In genomic region chr13:110813646-110814624, GRCh38 we compare ENCODE assay signal across 21 cellular contexts.
A peak's percentile ranks its signal among the peaks of the same experiment; 100 is the strongest.
DNase-seq lines count a peak whose midpoint lies in the region; ATAC-seq and TF ChIP-seq lines count a peak whose summit lies in the region.
"Had no signal": no experiment of that assay in that cellular context is flagged by ENCODE, and none has a peak within 500 bp of the region (broad histone marks: within the 10 kb centered on the region; RNA-seq: fewer than 3 reads in every experiment).

No MANE protein-coding gene starts in this region.

- H2BK15ac ChIP-seq in neuronal stem cell (ENCODE audit: low read length): no peak overlapping the region

- POLR2A ChIA-PET in WTC11 (lab: Charles Lee): no interaction called here

- no peaks in the 10 kb centered on the region for H3K79me1 ChIP-seq in neuronal stem cell (ENCODE audit: low read depth, low read length)

- no peak overlapping the region for H2BK12ac ChIP-seq in neuronal stem cell (ENCODE audit: low read length)

- no peak overlapping the region for H3K4me3 Mint-ChIP-seq in WTC11

- H2AFZ ChIP-seq in DND-41 (ENCODE audit: low read depth, low read length): no peak overlapping the region
- H2AFZ ChIP-seq in neuronal stem cell (ENCODE audit: low read length): no peak overlapping the region

- no peak overlapping the region for H2BK5ac ChIP-seq in neuronal stem cell (ENCODE audit: low read length)

- H3K27ac Mint-ChIP-seq in WTC11: no peak overlapping the region

- H3K9ac ChIP-seq in DND-41 (ENCODE audit: low read depth, low read length) (no peak overlapping the region), neuronal stem cell (ENCODE audit: low read depth, low read length, poor library complexity) (no peak overlapping the region)
- H3K9ac ChIP-seq: BLaER1 had no signal

- no peaks in the 10 kb centered on the region for H3K36me3 ChIP-seq in DND-41 (ENCODE audit: insufficient read depth, low read length)
- H3K36me3 ChIP-seq in brain microvascular endothelial cell (replicated peaks): no peaks in the 10 kb centered on the region
- no peaks in the 10 kb centered on the region for H3K36me3 ChIP-seq in neuronal stem cell (replicated peaks in 1 of 2; ENCODE audit: control insufficient read depth in 2 of 2, insufficient read depth in 2 of 2, low read length in 2 of 2)
- H3K36me3 ChIP-seq: BLaER1, ovary, thyroid gland had no signal

- H3K23ac ChIP-seq in neuronal stem cell (ENCODE audit: low read depth, low read length, poor library complexity): peak overlapping the region; percentile 89

- no peaks in the 10 kb centered on the region for H3K79me2 ChIP-seq in DND-41 (ENCODE audit: insufficient read depth, low read length)

- no CpG with 5 or more reads among the region's 39 CpGs for WGBS in neuronal stem cell (ENCODE audit: extremely low coverage in 2 of 2, insufficient read length in 2 of 2, insufficient replicate concordance in 1 of 2), 2 donors

- DNase-seq in DND-41 (no peak), HT-29 (ENCODE audit: low spot score) (peak; percentile 39), brain microvascular endothelial cell (no peak), neuronal stem cell (ENCODE audit: low spot score) (no peak), superior temporal gyrus (ENCODE audit: extremely low spot score) (no peak), T1000 (lab: John Stamatoyannopoulos, UW) (no peak), WTC11 (ENCODE audit: low spot score) (no peak)
- no peak for DNase-seq in activated naive CD4-positive, alpha-beta T cell treated with anti-CD3 and anti-CD28 coated beads, Interleukin-2, amount 50 U/mL, for 16 hours
- DNase-seq: activated CD4-positive, alpha-beta T cell treated with anti-CD3 and anti-CD28 coated beads, Interleukin-2, amount 50 U/mL, for 1 hour; activated T-cell treated with anti-CD3 and anti-CD28 coated beads, Interleukin-2, amount 50 U/mL, for 48 hours; caudate nucleus; DMS79 treated with DMSO at 0.1 percent for 48 hours; foreskin melanocyte; KBM-7; left colon; NCI-H1417; ovary; small intestine; stimulated activated CD4-positive, alpha-beta T cell treated with anti-CD3 and anti-CD28 coated beads, Interleukin-4, amount 100 ng/mL, for 4 hours; thyroid gland had no signal

- TF ChIP-seq CTCF in DND-41 (IDR thresholded peaks at IDR 0.05; ENCODE audit: borderline replicate concordance, extremely low read depth, low read length, poor library complexity, severe bottlenecking) (peak; percentile 33), brain microvascular endothelial cell (IDR thresholded peaks at IDR 0.05; ENCODE audit: low read depth, low read length, missing control alignments) (peak; percentile 24), WTC11 (IDR thresholded peaks at IDR 0.05) (no peak)

- H3K4me2 ChIP-seq in DND-41 (ENCODE audit: insufficient read depth, low read length) (no peak overlapping the region), neuronal stem cell (ENCODE audit: insufficient read depth, low read length, poor library complexity, severe bottlenecking) (no peak overlapping the region)
- H3K4me2 ChIP-seq: BLaER1 had no signal

- no peaks in the 10 kb centered on the region for H3K36me3 Mint-ChIP-seq in WTC11

- ATAC-seq in DND-41 (ENCODE audit: insufficient read depth, low read depth) (no peak), WTC11 (no peak)
- ATAC-seq: left colon had no signal

- H3K27me3 ChIP-seq in DND-41 (ENCODE audit: insufficient read depth, low read length, poor library complexity) (peaks cover 10% of the 10 kb centered on the region), brain microvascular endothelial cell (replicated peaks) (no peaks in the 10 kb centered on the region), neuronal stem cell (ENCODE audit: control insufficient read depth in 3 of 3, insufficient read depth in 3 of 3, low read depth in 1 of 3, low read length in 3 of 3) (peaks cover 0 to 22% (median 13%) of the 10 kb centered on the region in 3 experiments)
- H3K27me3 ChIP-seq: BLaER1, ovary, thyroid gland had no signal

- H3K4me1 ChIP-seq in DND-41 (ENCODE audit: insufficient read depth, low read length): no peaks in the 10 kb centered on the region
- peaks cover 0 to 2% of the 10 kb centered on the region in 2 donors for H3K4me1 ChIP-seq in neuronal stem cell (ENCODE audit: control insufficient read depth in 2 of 2, insufficient read depth in 1 of 2, low read depth in 1 of 2, low read length in 2 of 2)

- H2BK120ac ChIP-seq in neuronal stem cell (ENCODE audit: low read depth, low read length): no peak overlapping the region

- no peak overlapping the region for H3K27ac ChIP-seq in DND-41 (ENCODE audit: low read length)
- no peak overlapping the region for H3K27ac ChIP-seq in brain microvascular endothelial cell
- no peak overlapping the region for H3K27ac ChIP-seq in neuronal stem cell (replicated peaks; ENCODE audit: low read length)
- H3K27ac ChIP-seq: BLaER1, ovary, thyroid gland had no signal

- H3K4ac ChIP-seq in neuronal stem cell (ENCODE audit: low read length): no peak overlapping the region

- peaks cover 54% of the 10 kb centered on the region for H3K4me1 Mint-ChIP-seq in WTC11

- no peaks in the 10 kb centered on the region for H3K9me3 Mint-ChIP-seq in WTC11

- peak overlapping the region; percentile 40 for H2AK5ac ChIP-seq in neuronal stem cell (ENCODE audit: low read depth, low read length)

- H3K4me3 ChIP-seq in DND-41 (ENCODE audit: low read depth in 1 of 2, low read length in 2 of 2) (no peak overlapping the region), brain microvascular endothelial cell (ENCODE audit: low read depth, low read length) (no peak overlapping the region), neuronal stem cell (ENCODE audit: low read length in 2 of 2) (no peak overlapping the region)
- H3K4me3 ChIP-seq: BLaER1, ovary had no signal

- no peak overlapping the region for H3K14ac ChIP-seq in neuronal stem cell (ENCODE audit: low read length)

- H4K20me1 ChIP-seq in DND-41 (ENCODE audit: insufficient read depth, low read length): no peaks in the 10 kb centered on the region; the same call in 1 of the 2 replicates
- H4K20me1 ChIP-seq: BLaER1 had no signal

- no peak overlapping the region for H4K91ac ChIP-seq in neuronal stem cell (ENCODE audit: low read depth, low read length, poor library complexity)

- H4K8ac ChIP-seq in neuronal stem cell (ENCODE audit: low read depth, low read length): no peak overlapping the region

- CTCF ChIA-PET in WTC11 (lab: Charles Lee): interaction anchor here (1.5 kb wide), 1 partner anchor 170 kb away, joined by 5 read pairs; no protein-coding TSS in a partner anchor

- peak overlapping the region; percentile 51 for H3K18ac ChIP-seq in neuronal stem cell (ENCODE audit: low read length)

- peaks cover 18% of the 10 kb centered on the region for H3K27me3 Mint-ChIP-seq in WTC11 (ENCODE audit: low read depth)

- H3K9me3 ChIP-seq in DND-41 (ENCODE audit: insufficient read depth, low read length, severe bottlenecking): no peaks in the 10 kb centered on the region
- H3K9me3 ChIP-seq in neuronal stem cell (replicated peaks in 1 of 2; ENCODE audit: control insufficient read depth in 2 of 2, insufficient read depth in 1 of 2, low read depth in 1 of 2, low read length in 2 of 2): peaks cover 0 to 11% of the 10 kb centered on the region in 2 donors
- H3K9me3 ChIP-seq: ovary, thyroid gland had no signal

- in situ Hi-C loops in brain microvascular endothelial cell (cut with HindIII; ENCODE audit: low pct_ligation_motif_present, low sequenced_read_pairs): no loop called here

TF ChIP-seq in WTC11, 78 proteins besides CTCF, POLR2A, EP300 and RAD21:
- TF ChIP-seq SOX15 (CRISPR knock-in tag; IDR thresholded peaks at IDR 0.05): no peak
- no peak for TF ChIP-seq JUN (CRISPR knock-in tag; IDR thresholded peaks at IDR 0.05)
- no peak for TF ChIP-seq NFATC4 (CRISPR knock-in tag; IDR thresholded peaks at IDR 0.05)
- no peak for TF ChIP-seq ELF4 (CRISPR knock-in tag; IDR thresholded peaks at IDR 0.05; ENCODE audit: low read depth)
- TF ChIP-seq TCF7 (CRISPR knock-in tag; IDR thresholded peaks at IDR 0.05; ENCODE audit: low read depth): no peak
- no peak for TF ChIP-seq GRHL2 (CRISPR knock-in tag; IDR thresholded peaks at IDR 0.05; ENCODE audit: insufficient replicate concordance, severe bottlenecking)
- TF ChIP-seq NFE2L1 (CRISPR knock-in tag; IDR thresholded peaks at IDR 0.05): no peak
- no peak for TF ChIP-seq CREB1 (CRISPR knock-in tag; IDR thresholded peaks at IDR 0.05)
- no peak for TF ChIP-seq NR1H2 (CRISPR knock-in tag; IDR thresholded peaks at IDR 0.05)
- TF ChIP-seq ESRRA (CRISPR knock-in tag; IDR thresholded peaks at IDR 0.05; ENCODE audit: borderline replicate concordance): no peak
- TF ChIP-seq FOXK1 (CRISPR knock-in tag; IDR thresholded peaks at IDR 0.05): no peak
- TF ChIP-seq ZNF512 (CRISPR knock-in tag; IDR thresholded peaks at IDR 0.05; ENCODE audit: borderline replicate concordance): no peak
- no peak for TF ChIP-seq ZNF263 (CRISPR knock-in tag; IDR thresholded peaks at IDR 0.05; ENCODE audit: low read depth)
- TF ChIP-seq CBFB (CRISPR knock-in tag; IDR thresholded peaks at IDR 0.05; ENCODE audit: low read depth): no peak
- no peak for TF ChIP-seq CREM (CRISPR knock-in tag; IDR thresholded peaks at IDR 0.05)
- no peak for TF ChIP-seq ATF3 (CRISPR knock-in tag; conservative IDR thresholded peaks at IDR 0.05)
